30 cellular contexts compared by ENCODE assay signal in the genomic region with DNA sequence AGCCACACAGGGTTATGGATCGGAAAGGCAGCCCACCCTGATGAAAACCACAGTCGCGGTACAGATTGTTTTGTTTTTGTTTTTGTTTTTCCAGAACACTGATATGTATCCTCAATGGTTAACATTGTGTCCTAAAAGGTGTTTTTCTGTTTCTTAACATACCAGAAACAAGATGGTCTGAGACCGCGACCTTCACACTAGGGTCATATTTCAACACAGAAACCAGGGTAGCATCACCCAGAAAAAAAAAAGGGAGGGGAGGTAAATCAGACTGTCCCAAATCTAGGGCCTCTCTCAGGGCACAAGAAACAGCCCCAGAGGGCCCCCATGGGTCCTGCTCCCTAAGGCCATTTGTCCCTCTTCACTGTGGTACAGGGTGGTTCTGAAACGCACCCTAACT.
"Had no signal": no experiment of that assay in that cellular context is flagged by ENCODE, and none has a peak within 500 bp of the region (broad histone marks: within the 10 kb centered on the region; RNA-seq: fewer than 3 reads in every experiment).

No MANE protein-coding gene starts in this region.

- ATAC-seq: activated CD4-positive, alpha-beta T cell treated with anti-CD3 and anti-CD28 coated beads for 36 hours; activated CD8-positive, alpha-beta T cell treated with anti-CD3 and anti-CD28 coated beads, Interleukin-2, amount 10 ng/mL, durations not matched to agents 7 days and 5 days; activated naive CD4-positive, alpha-beta T cell treated with anti-CD3 and anti-CD28 coated beads, Interleukin-2, amount 50 U/mL, for 72 hours; activated T-cell treated with anti-CD3 and anti-CD28 coated beads, Interleukin-2, amount 50 U/mL, for 72 hours; effector memory CD8-positive, alpha-beta T cell; foreskin keratinocyte; gastrocnemius medialis; heart right ventricle; T-helper 17 cell had no signal

- H3K9me3 ChIP-seq: ascending aorta, breast epithelium, esophagus muscularis mucosa, gastrocnemius medialis, heart right ventricle had no signal

- H3K4me1 ChIP-seq: foreskin keratinocyte had no signal

- DNase-seq: activated CD4-positive, alpha-beta memory T cell treated with anti-CD3 and anti-CD28 coated beads for 36 hours; activated CD4-positive, alpha-beta T cell treated with anti-CD3 and anti-CD28 coated beads for 36 hours; activated CD4-positive, alpha-beta T cell treated with anti-CD3 and anti-CD28 coated beads, Interleukin-2, amount 10 ng/mL, durations not matched to agents 24 days and 14 days; activated CD4-positive, CD25-positive, alpha-beta regulatory T cell; activated CD4-positive, CD25-positive, alpha-beta regulatory T cell treated with anti-CD3 and anti-CD28 coated beads, Interleukin-2, amount 50 U/mL, for 72 hours; activated CD8-positive, alpha-beta memory T cell treated with anti-CD3 and anti-CD28 coated beads, Interleukin-2, amount 50 U/mL, for 48 hours; activated CD8-positive, alpha-beta T cell treated with anti-CD3 and anti-CD28 coated beads, Interleukin-2, amount 10 ng/mL, durations not matched to agents 7 days and 5 days; activated gamma-delta T cell; activated naive CD4-positive, alpha-beta T cell; activated naive CD4-positive, alpha-beta T cell treated with anti-CD3 and anti-CD28 coated beads, Interleukin-2, amount 10 ng/mL, durations not matched to agents 7 days and 5 days; activated naive CD8-positive, alpha-beta T cell treated with anti-CD3 and anti-CD28 coated beads, Interleukin-2, amount 10 ng/mL, durations not matched to agents 7 days and 5 days; activated T-cell treated with anti-CD3 and anti-CD28 coated beads for 4 hours; activated T-cell treated with anti-CD3 and anti-CD28 coated beads, Interleukin-2, amount 50 U/mL, for 24 hours; activated T-cell treated with anti-CD3 and anti-CD28 coated beads, Interleukin-2, amount 50 U/mL, for 72 hours; effector CD4-positive, alpha-beta T cell; effector memory CD8-positive, alpha-beta T cell; erythroblast; foreskin keratinocyte; gastrocnemius medialis; heart right ventricle; T-helper 1 cell; T-helper 17 cell; T1000; WERI-Rb-1 had no signal

- H3K4me3 ChIP-seq: ascending aorta, breast epithelium, cardiac muscle cell, coronary artery, esophagus muscularis mucosa, gastrocnemius medialis, heart right ventricle had no signal

- H3K27me3 ChIP-seq: ascending aorta, breast epithelium, cardiac muscle cell, esophagus muscularis mucosa, gastrocnemius medialis, heart right ventricle had no signal

- H3K27ac ChIP-seq: breast epithelium, cardiac muscle cell, coronary artery, foreskin keratinocyte, gastrocnemius medialis, WERI-Rb-1 had no signal

- H3K36me3 ChIP-seq: ascending aorta, breast epithelium, cardiac muscle cell, esophagus muscularis mucosa, gastrocnemius medialis, heart right ventricle, WERI-Rb-1 had no signal
